ENCODE assay signal across 24 cellular contexts in the genomic region with DNA sequence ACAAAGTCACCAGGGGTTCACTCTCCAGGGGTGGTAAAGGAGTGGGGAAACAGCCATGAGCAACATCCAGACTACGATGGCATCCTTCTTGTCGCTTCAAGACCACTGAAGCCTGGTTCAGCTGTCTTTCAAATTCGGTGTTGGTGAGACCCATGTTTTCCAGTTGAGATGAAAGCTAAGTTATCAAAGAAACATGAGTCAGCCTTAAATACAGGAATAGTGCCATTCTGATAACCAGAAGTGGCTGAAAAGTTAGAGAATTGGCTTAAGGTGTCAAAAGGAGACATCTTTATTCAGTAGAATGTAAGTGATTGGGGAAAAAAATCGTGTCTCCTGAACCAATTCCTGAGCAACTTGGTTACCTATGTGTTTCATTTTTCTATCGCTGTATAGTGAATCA. TPM values are rescaled to one million over a fixed set of nuclear protein-coding genes. Genes with fewer than 3 reads are reported as not detected.
DNase-seq lines count a peak whose midpoint lies in the region; ATAC-seq and TF ChIP-seq lines count a peak whose summit lies in the region.
"Had no signal": no experiment of that assay in that cellular context is flagged by ENCODE, and none has a peak within 500 bp of the region (broad histone marks: within the 10 kb centered on the region; RNA-seq: fewer than 3 reads in every experiment).

No MANE protein-coding gene starts in this region.

- no peaks in the 10 kb centered on the region for H4K20me1 ChIP-seq in BLaER1

- peaks cover 75% of the 10 kb centered on the region for H3K4me1 ChIP-seq in BLaER1
- H3K4me1 ChIP-seq: pancreas had no signal

- POLR2A ChIA-PET in T-cell (lab: Charles Lee), result no interaction called here

- H3K4me1 Mint-ChIP-seq in activated CD4-positive, alpha-beta T cell treated with anti-CD3 and anti-CD28 coated beads, Interleukin-2, amount 10 ng/mL, durations not matched to agents 24 days and 14 days, result peaks cover 46% of the 10 kb centered on the region
- peaks cover 44 to 53% (median 52%) of the 10 kb centered on the region in 3 donors for H3K4me1 Mint-ChIP-seq in T-cell
- no peaks in the 10 kb centered on the region for H3K4me1 Mint-ChIP-seq in glutamatergic neuron (ENCODE audit: low read depth, unreplicated experiment)
- H3K4me1 Mint-ChIP-seq in immature natural killer cell, result peaks cover 14 to 17% of the 10 kb centered on the region in 2 donors

- CTCF ChIA-PET in T-cell (lab: Charles Lee), result interaction anchor here in 1 of 2 donors (1.3 kb wide), 1 partner anchor 20 kb away, joined by 3 read pairs; no protein-coding TSS in a partner anchor

- intact Hi-C loops in activated CD4-positive, alpha-beta T cell treated with anti-CD3 and anti-CD28 coated beads, Interleukin-2, amount 10 ng/mL, durations not matched to agents 24 days and 14 days (cut with micrococcal nuclease), result no loop called here

- no peaks in the 10 kb centered on the region for H3K27me3 ChIP-seq in BLaER1
- H3K27me3 ChIP-seq: pancreas, Peyer's patch had no signal

- H3K27me3 Mint-ChIP-seq in activated CD4-positive, alpha-beta T cell treated with anti-CD3 and anti-CD28 coated beads, Interleukin-2, amount 10 ng/mL, durations not matched to agents 24 days and 14 days, result no peaks in the 10 kb centered on the region
- no peaks in the 10 kb centered on the region for H3K27me3 Mint-ChIP-seq in T-cell
- H3K27me3 Mint-ChIP-seq in glutamatergic neuron (ENCODE audit: unreplicated experiment), result peaks cover 7% of the 10 kb centered on the region
- H3K27me3 Mint-ChIP-seq in immature natural killer cell (ENCODE audit: low read depth in 3 of 3), result peaks cover 2 to 15% (median 7%) of the 10 kb centered on the region in 3 donors
- H3K27me3 Mint-ChIP-seq: CD4-positive, CD25-positive, alpha-beta regulatory T cell had no signal

- no peak for DNase-seq in activated CD4-positive, alpha-beta T cell treated with anti-CD3 and anti-CD28 coated beads, Interleukin-2, amount 10 ng/mL, durations not matched to agents 24 days and 14 days
- no peak for DNase-seq in activated CD4-positive, alpha-beta T cell treated with anti-CD3 and anti-CD28 coated beads, Interleukin-2, amount 50 U/mL, for 1 hour
- DNase-seq in T-cell (peak in 1 of 34 experiments; percentile 3), coronary artery (ENCODE audit: low spot score) (peak; percentile 33), glutamatergic neuron (no peak), immature natural killer cell (no peak)
- DNase-seq: CD4-positive, CD25-positive, alpha-beta regulatory T cell; GM23248; IMR-90; NCI-H1092; NCI-H1694; NCI-H748 treated with DMSO at 0.1 percent for 48 hours; nephron progenitor cell; SHP77; stimulated activated naive CD4-positive, alpha-beta T cell had no signal

- peak overlapping the region; percentile 81 for H3K4me2 ChIP-seq in BLaER1

- no peak for ATAC-seq in T-cell (replicated peaks in 1 of 4)
- no peak for ATAC-seq in HG03159 (IDR thresholded peaks at IDR 0.05; ENCODE audit: unreplicated experiment)
- ATAC-seq: lower lobe of right lung, mucosa of descending colon, pancreas had no signal

- no peak overlapping the region for H3K4me3 ChIP-seq in BLaER1
- no peak overlapping the region for H3K4me3 ChIP-seq in coronary artery
- H3K4me3 ChIP-seq: GM23248, lower lobe of right lung, mucosa of descending colon, pancreas, Peyer's patch had no signal

- peaks cover 5% of the 10 kb centered on the region for H3K9me3 Mint-ChIP-seq in activated CD4-positive, alpha-beta T cell treated with anti-CD3 and anti-CD28 coated beads, Interleukin-2, amount 10 ng/mL, durations not matched to agents 24 days and 14 days
- H3K9me3 Mint-ChIP-seq in T-cell (peaks cover 0 to 11% (median 6%) of the 10 kb centered on the region in 3 donors), glutamatergic neuron (ENCODE audit: unreplicated experiment) (peaks cover 7% of the 10 kb centered on the region), immature natural killer cell (no peaks in the 10 kb centered on the region)

- TF ChIP-seq CTCF in coronary artery (IDR thresholded peaks at IDR 0.05), result no peak
- no peak for TF ChIP-seq CTCF in glutamatergic neuron (IDR thresholded peaks at IDR 0.05; ENCODE audit: partially characterized antibody, unreplicated experiment)

- no peaks in the 10 kb centered on the region for H3K9me3 ChIP-seq in BLaER1
- H3K9me3 ChIP-seq: lower lobe of right lung, mucosa of descending colon, pancreas, Peyer's patch had no signal

- H3K9ac ChIP-seq in BLaER1, result no peak overlapping the region
- H3K9ac ChIP-seq: GM23248 had no signal

- H3K36me3 Mint-ChIP-seq in activated CD4-positive, alpha-beta T cell treated with anti-CD3 and anti-CD28 coated beads, Interleukin-2, amount 10 ng/mL, durations not matched to agents 24 days and 14 days (ENCODE audit: low read depth), result peaks cover 63% of the 10 kb centered on the region
- peaks cover 43% of the 10 kb centered on the region for H3K36me3 Mint-ChIP-seq in T-cell
- no peaks in the 10 kb centered on the region for H3K36me3 Mint-ChIP-seq in glutamatergic neuron (ENCODE audit: unreplicated experiment)
- H3K36me3 Mint-ChIP-seq in immature natural killer cell, result peaks cover 0 to 10% (median 0%) of the 10 kb centered on the region in 3 donors

- peak overlapping the region; percentile 19; the same call in 1 of the 2 replicates for H3K27ac ChIP-seq in BLaER1
- H3K27ac ChIP-seq in coronary artery, result no peak overlapping the region
- H3K27ac ChIP-seq: GM23248, lower lobe of right lung, pancreas, Peyer's patch had no signal

- peaks cover 41% of the 10 kb centered on the region for H3K36me3 ChIP-seq in BLaER1
- H3K36me3 ChIP-seq: lower lobe of right lung, pancreas, Peyer's patch had no signal

- H3K4me3 Mint-ChIP-seq in activated CD4-positive, alpha-beta T cell treated with anti-CD3 and anti-CD28 coated beads, Interleukin-2, amount 10 ng/mL, durations not matched to agents 24 days and 14 days, result no peak overlapping the region
- H3K4me3 Mint-ChIP-seq in T-cell, result no peak overlapping the region
- H3K4me3 Mint-ChIP-seq in glutamatergic neuron (ENCODE audit: unreplicated experiment), result no peak overlapping the region
- H3K4me3 Mint-ChIP-seq in immature natural killer cell, result no peak overlapping the region
- H3K4me3 Mint-ChIP-seq: nephron progenitor cell had no signal

- peak overlapping the region; percentile 39 for H3K27ac Mint-ChIP-seq in activated CD4-positive, alpha-beta T cell treated with anti-CD3 and anti-CD28 coated beads, Interleukin-2, amount 10 ng/mL, durations not matched to agents 24 days and 14 days
- H3K27ac Mint-ChIP-seq in T-cell (peak overlapping the region; percentile 79 to 96), glutamatergic neuron (ENCODE audit: unreplicated experiment) (no peak overlapping the region), immature natural killer cell (no peak overlapping the region)

RNA-seq across cellular contexts. Expression of a gene that starts 7.0 kb away (rescaled TPM):
- total RNA-seq in activated CD4-positive, alpha-beta T cell treated with anti-CD3 and anti-CD28 coated beads, Interleukin-2, amount 10 ng/mL, durations not matched to agents 24 days and 14 days, result 44.0 TPM in 2 replicates
- 10 to 100 TPM; 39.7 to 98.5 (median 72.8) TPM for total RNA-seq in T-cell
- 55.8 TPM for total RNA-seq in glutamatergic neuron (ENCODE audit: unreplicated experiment)
- 100 to 1,000 TPM in 1 of 3 donors, 10 to 100 TPM in 2; 55.1 to 105 (median 78.8) TPM for polyA plus RNA-seq in immature natural killer cell

RNA-seq across cellular contexts. Expression of a gene that starts 30.5 kb away (rescaled TPM):
- 38.3 and 40.9 TPM in 2 replicates for total RNA-seq in activated CD4-positive, alpha-beta T cell treated with anti-CD3 and anti-CD28 coated beads, Interleukin-2, amount 10 ng/mL, durations not matched to agents 24 days and 14 days
- total RNA-seq in T-cell, result 10 to 100 TPM; 39.6 to 79.2 (median 71.2) TPM
- total RNA-seq in glutamatergic neuron (ENCODE audit: unreplicated experiment), result not detected
- polyA plus RNA-seq in immature natural killer cell, result 1 to 10 TPM in 2 of 3 donors, not detected in 1; 3.5 to 5.2 TPM
- total RNA-seq: A172, chondrocyte, endothelial cell of umbilical vein had no signal
- polyA plus RNA-seq: endothelial cell of umbilical vein, GM23248 had no signal

RNA-seq across cellular contexts. Expression of a gene that starts 45.0 kb away (rescaled TPM):
- 103 and 110 TPM in 2 replicates for total RNA-seq in activated CD4-positive, alpha-beta T cell treated with anti-CD3 and anti-CD28 coated beads, Interleukin-2, amount 10 ng/mL, durations not matched to agents 24 days and 14 days
- total RNA-seq in T-cell (100 to 1,000 TPM in 1 of 5 donors, 10 to 100 TPM in 4; 29.2 to 110 (median 32.0) TPM), glutamatergic neuron (ENCODE audit: unreplicated experiment) (29.4 TPM)
- 10 to 100 TPM; 51.3 to 91.0 (median 54.0) TPM for polyA plus RNA-seq in immature natural killer cell

Comparison
In these comparisons a context has a peak if more than half of its experiments do, and no peak if none do; other contexts are left out.
1. H3K27ac Mint-ChIP-seq: peak in activated CD4-positive, alpha-beta T cell treated with anti-CD3 and anti-CD28 coated beads, Interleukin-2, amount 10 ng/mL, durations not matched to agents 24 days and 14 days (single experiment) and T-cell (2 of 2); none in glutamatergic neuron (single experiment) and immature natural killer cell (0 of 6).
2. RNA of a gene that starts 30.5 kb away (total RNA-seq): 39.6 to 79.2 TPM in T-cell and 38.3 to 40.9 TPM in activated CD4-positive, alpha-beta T cell treated with anti-CD3 and anti-CD28 coated beads, Interleukin-2, amount 10 ng/mL, durations not matched to agents 24 days and 14 days; not detected in glutamatergic neuron (single experiment); every median in the first group is over 10 times any median in the second.